ENCODE assay signal across 11 cellular contexts in the genomic region with DNA sequence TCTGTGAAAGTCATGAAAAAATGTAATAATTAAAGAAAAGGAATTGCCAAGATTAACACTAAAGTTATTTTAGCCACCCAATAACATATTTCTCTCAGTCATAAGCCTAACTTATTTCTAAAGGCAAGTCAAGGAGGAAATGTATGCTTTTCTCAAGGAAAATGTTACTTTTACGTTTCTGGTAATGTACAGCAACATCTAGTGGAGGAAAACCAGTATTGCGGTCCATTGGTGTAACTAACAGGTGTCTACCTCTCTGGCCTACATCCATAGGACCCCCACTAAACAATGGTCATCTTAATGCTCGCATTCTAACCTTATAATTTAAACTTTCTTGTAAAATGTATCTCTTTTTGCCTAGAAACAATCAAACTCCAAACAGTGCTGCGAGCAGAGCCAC.
DNase-seq lines count a peak whose midpoint lies in the region; ATAC-seq and TF ChIP-seq lines count a peak whose summit lies in the region.
"Had no signal": no experiment of that assay in that cellular context is flagged by ENCODE, and none has a peak within 500 bp of the region (broad histone marks: within the 10 kb centered on the region; RNA-seq: fewer than 3 reads in every experiment).

No MANE protein-coding gene starts in this region.

- CTCF ChIA-PET in PC-3 (lab: Charles Lee) = no interaction called here

- H3K27me3 ChIP-seq in PC-3 (ENCODE audit: low read length) (no peaks in the 10 kb centered on the region), fibroblast of lung (ENCODE audit: control insufficient read depth, insufficient read depth, low read length) (no peaks in the 10 kb centered on the region)
- H3K27me3 ChIP-seq: pancreas had no signal

- intact Hi-C loops in PC-3 (cut with micrococcal nuclease) = no loop called here

- H3K4me2 ChIP-seq in PC-3 (ENCODE audit: low read length) (no peak overlapping the region), fibroblast of lung (ENCODE audit: extremely low read depth, insufficient read depth, low read length) (no peak overlapping the region)

- H4K20me1 ChIP-seq in PC-3 (ENCODE audit: low read length) (no peaks in the 10 kb centered on the region), fibroblast of lung (ENCODE audit: control insufficient read depth, extremely low read depth, insufficient read depth, low read length) (no peaks in the 10 kb centered on the region)

- TF ChIP-seq CTCF in 22Rv1 (IDR thresholded peaks at IDR 0.05) (peak; percentile 36), GM12872 (IDR thresholded peaks at IDR 0.05; ENCODE audit: insufficient read depth, low read depth, low read length) (peak; percentile 69), PC-3 (conservative IDR thresholded peaks at IDR 0.05; ENCODE audit: low read depth, low read length) (peak; percentile 51; the same call in 1 of the 2 replicates), fibroblast of lung (conservative IDR thresholded peaks at IDR 0.05 in 1 of 2, IDR thresholded peaks at IDR 0.05 in 1 of 2; ENCODE audit: low read depth in 1 of 2, low read length in 2 of 2) (peak; percentile 47 to 59)

- POLR2A ChIA-PET in PC-3 (lab: Charles Lee; ENCODE audit: unreplicated experiment) = no interaction called here

- ATAC-seq in PC-3 (no peak), HG03025 (IDR thresholded peaks at IDR 0.05; ENCODE audit: low FRiP score, unreplicated experiment) (no peak), GM18907 (IDR thresholded peaks at IDR 0.05; ENCODE audit: unreplicated experiment) (no peak)
- ATAC-seq: pancreas had no signal

- H3K79me2 ChIP-seq in PC-3 (ENCODE audit: low read length) = no peaks in the 10 kb centered on the region
- no peaks in the 10 kb centered on the region for H3K79me2 ChIP-seq in fibroblast of lung (ENCODE audit: control insufficient read depth, insufficient read depth, low read length)

- DNase-seq in PC-3 = peak; percentile 32
- peak in 1 of 2 donors; percentile 36 for DNase-seq in fibroblast of lung (ENCODE audit: low read depth in 2 of 2)
- DNase-seq in NCI-H187 treated with DMSO at 0.1 percent for 48 hours (lab: John Stamatoyannopoulos, UW) = no peak
- no peak for DNase-seq in T1000 (lab: John Stamatoyannopoulos, UW)
- DNase-seq: hippocampal formation, NCI-H2171 treated with DMSO at 0.1 percent for 48 hours, pancreas had no signal

- H3K4me1 ChIP-seq in PC-3 (ENCODE audit: insufficient read depth, low read length) (no peaks in the 10 kb centered on the region), fibroblast of lung (ENCODE audit: control insufficient read depth, extremely low read depth, insufficient read depth, low read length) (no peaks in the 10 kb centered on the region)
- H3K4me1 ChIP-seq: pancreas had no signal

- no peak overlapping the region for H3K9ac ChIP-seq in PC-3 (ENCODE audit: low read length)
- no peak overlapping the region for H3K9ac ChIP-seq in fibroblast of lung (ENCODE audit: insufficient read depth, low read length)

- no peak overlapping the region for H3K4me3 ChIP-seq in PC-3 (ENCODE audit: low read length)
- H3K4me3 ChIP-seq in fibroblast of lung (replicated peaks in 1 of 4; ENCODE audit: control extremely low read depth in 1 of 4, insufficient read depth in 1 of 4, low read depth in 3 of 4, low read length in 4 of 4) = no peak overlapping the region
- H3K4me3 ChIP-seq: pancreas had no signal

- peaks cover 19% of the 10 kb centered on the region for H3K9me3 ChIP-seq in PC-3 (ENCODE audit: low read length)
- no peaks in the 10 kb centered on the region for H3K9me3 ChIP-seq in fibroblast of lung (ENCODE audit: control insufficient read depth, insufficient read depth, low read depth, low read length)

- peaks cover 6% of the 10 kb centered on the region; the same call in 1 of the 2 replicates for H3K36me3 ChIP-seq in PC-3 (ENCODE audit: low read depth, low read length)
- H3K36me3 ChIP-seq in fibroblast of lung (ENCODE audit: control insufficient read depth, insufficient read depth, low read length) = no peaks in the 10 kb centered on the region
- H3K36me3 ChIP-seq: pancreas had no signal

- BruUV-seq in PC-3 (replicated peaks; lab: Mats Ljungman, UMichigan) = no TSS peak

- H3F3A ChIP-seq in PC-3 (ENCODE audit: low read length, unreplicated experiment) = no peaks in the 10 kb centered on the region

- H3K27ac ChIP-seq in 22Rv1 (no peak overlapping the region), PC-3 (ENCODE audit: low read length) (no peak overlapping the region), fibroblast of lung (ENCODE audit: insufficient read depth, low read length) (no peak overlapping the region)
- H3K27ac ChIP-seq: pancreas had no signal

- no peaks in the 10 kb centered on the region for H3K9me2 ChIP-seq in PC-3 (replicated peaks; ENCODE audit: low read length)

- H2AFZ ChIP-seq in PC-3 (ENCODE audit: low read length) (no peak overlapping the region), fibroblast of lung (ENCODE audit: low read length) (no peak overlapping the region)
